Comparison of ENCODE assay signal across 22 cellular contexts in genomic region chr22:47878460-47878859, GRCh38.
"Had no signal": no experiment of that assay in that cellular context is flagged by ENCODE, and none has a peak within 500 bp of the region (broad histone marks: within the 10 kb centered on the region; RNA-seq: fewer than 3 reads in every experiment).

No MANE protein-coding gene starts in this region.

- H3K9me3 ChIP-seq: SJCRH30, SK-N-SH had no signal

- H3K27me3 ChIP-seq: SJCRH30 had no signal

- H3K4me1 Mint-ChIP-seq: activated CD4-positive, alpha-beta T cell treated with anti-CD3 and anti-CD28 coated beads, Interleukin-2, amount 10 ng/mL, durations not matched to agents 7 days and 5 days; brain; central memory CD8-positive, alpha-beta T cell; T-helper 17 cell had no signal

- DNase-seq: activated CD4-positive, alpha-beta memory T cell treated with anti-CD3 and anti-CD28 coated beads for 36 hours; activated CD4-positive, alpha-beta T cell treated with anti-CD3 and anti-CD28 coated beads, Interleukin-2, amount 10 ng/mL, durations not matched to agents 7 days and 5 days; activated CD4-positive, CD25-positive, alpha-beta regulatory T cell; activated CD8-positive, alpha-beta memory T cell treated with anti-CD3 and anti-CD28 coated beads for 24 hours; activated gamma-delta T cell; activated naive CD4-positive, alpha-beta T cell treated with anti-CD3 and anti-CD28 coated beads for 36 hours; activated T-cell treated with anti-CD3 and anti-CD28 coated beads, Interleukin-2, amount 50 U/mL, for 4 hours; amygdala; MM.1S; NCI-H1105; NCI-H1436; NCI-H1694 treated with DMSO at 0.1 percent for 48 hours; NCI-H2029 treated with DMSO at 0.1 percent for 48 hours; NCI-H510A treated with DMSO at 0.1 percent for 48 hours; NCI-H69; SJCRH30; SK-N-SH; T-helper 17 cell; T-helper 9 cell had no signal

- H3K36me3 Mint-ChIP-seq: activated CD4-positive, alpha-beta memory T cell treated with anti-CD3 and anti-CD28 coated beads for 36 hours; activated naive CD8-positive, alpha-beta T cell; brain had no signal

- H3K36me3 ChIP-seq: SJCRH30 had no signal

- H3K27ac Mint-ChIP-seq: activated CD4-positive, alpha-beta memory T cell treated with anti-CD3 and anti-CD28 coated beads for 36 hours; activated CD4-positive, alpha-beta T cell treated with anti-CD3 and anti-CD28 coated beads, Interleukin-2, amount 10 ng/mL, durations not matched to agents 7 days and 5 days; activated naive CD4-positive, alpha-beta T cell treated with anti-CD3 and anti-CD28 coated beads for 36 hours; activated naive CD8-positive, alpha-beta T cell; brain; T-helper 17 cell had no signal

- H3K4me3 ChIP-seq: SJCRH30 had no signal

- H3K4me3 Mint-ChIP-seq: activated CD4-positive, alpha-beta memory T cell treated with anti-CD3 and anti-CD28 coated beads for 36 hours; activated CD4-positive, alpha-beta T cell treated with anti-CD3 and anti-CD28 coated beads, Interleukin-2, amount 10 ng/mL, durations not matched to agents 7 days and 5 days; activated naive CD4-positive, alpha-beta T cell treated with anti-CD3 and anti-CD28 coated beads for 36 hours; activated naive CD8-positive, alpha-beta T cell; activated T-cell treated with anti-CD3 and anti-CD28 coated beads, Interleukin-2, amount 50 U/mL, for 4 hours; brain; central memory CD8-positive, alpha-beta T cell; T-helper 17 cell had no signal

- H3K9me3 Mint-ChIP-seq: activated CD4-positive, alpha-beta memory T cell treated with anti-CD3 and anti-CD28 coated beads for 36 hours; activated CD4-positive, alpha-beta T cell treated with anti-CD3 and anti-CD28 coated beads, Interleukin-2, amount 10 ng/mL, durations not matched to agents 7 days and 5 days; activated naive CD4-positive, alpha-beta T cell treated with anti-CD3 and anti-CD28 coated beads for 36 hours; activated T-cell treated with anti-CD3 and anti-CD28 coated beads, Interleukin-2, amount 50 U/mL, for 4 hours; central memory CD8-positive, alpha-beta T cell had no signal
